23 cellular contexts compared by ENCODE assay signal in the genomic region with DNA sequence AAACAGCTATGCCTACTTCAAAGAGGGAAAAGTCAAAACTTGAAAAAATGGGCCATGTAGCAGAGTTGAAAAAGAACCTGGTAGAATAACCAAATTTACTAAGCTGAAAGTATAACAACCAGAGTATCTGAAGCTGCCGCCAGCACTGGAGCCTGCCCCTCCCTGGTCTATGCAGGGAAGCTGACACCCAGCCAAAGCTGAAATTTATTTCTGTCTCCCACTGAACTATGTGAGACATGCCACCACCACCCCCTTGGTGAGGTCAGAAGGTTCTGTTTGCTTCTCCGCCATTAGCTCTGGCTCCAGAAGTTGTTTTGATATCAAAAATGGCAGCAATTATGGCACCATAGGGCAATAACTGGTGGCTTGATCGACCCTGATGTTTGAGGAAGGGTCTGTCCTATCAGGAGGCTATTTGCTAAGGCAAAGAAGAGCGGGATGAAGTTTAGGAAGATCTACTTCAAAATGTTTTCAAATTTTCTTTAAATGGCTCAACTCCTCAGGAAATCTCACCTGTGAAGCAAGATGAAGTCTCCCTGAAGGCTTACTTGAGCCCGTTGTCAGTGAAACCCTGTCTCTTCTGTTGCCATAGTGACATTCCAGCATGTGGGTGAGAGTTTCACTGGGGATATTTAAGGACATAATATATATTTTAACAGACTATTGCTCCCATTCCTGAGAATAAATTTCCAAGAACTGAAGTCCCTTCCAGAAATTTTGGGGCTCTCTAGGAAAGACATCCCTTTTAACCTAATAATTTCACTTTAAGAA.
DNase-seq lines count a peak whose midpoint lies in the region; ATAC-seq and TF ChIP-seq lines count a peak whose summit lies in the region.
"Had no signal": no experiment of that assay in that cellular context is flagged by ENCODE, and none has a peak within 500 bp of the region (broad histone marks: within the 10 kb centered on the region; RNA-seq: fewer than 3 reads in every experiment).

No MANE protein-coding gene starts in this region.

- no peaks in the 10 kb centered on the region for H3K9me3 ChIP-seq in tibial artery
- H3K9me3 ChIP-seq: right lobe of liver had no signal

- DNase-seq in NCI-H146 (lab: John Stamatoyannopoulos, UW), result peak; percentile 52
- DNase-seq in NCI-H146 treated with DMSO at 0.1 percent for 48 hours (lab: John Stamatoyannopoulos, UW; ENCODE audit: unreplicated experiment), result no peak
- no peak for DNase-seq in coronary artery (ENCODE audit: low spot score)
- peak; percentile 73 for DNase-seq in myocyte (ENCODE audit: low read depth)
- DNase-seq in tibial artery, result peak in 1 of 2 donors; percentile 79
- DNase-seq in ureter (ENCODE audit: low spot score), result no peak
- DNase-seq in NCI-H1930 (lab: John Stamatoyannopoulos, UW), result no peak
- DNase-seq: activated CD4-positive, alpha-beta T cell treated with anti-CD3 and anti-CD28 coated beads for 36 hours; activated CD8-positive, alpha-beta memory T cell treated with anti-CD3 and anti-CD28 coated beads, Interleukin-2, amount 50 U/mL, for 48 hours; activated CD8-positive, alpha-beta T cell treated with anti-CD3 and anti-CD28 coated beads for 36 hours; activated naive CD4-positive, alpha-beta T cell treated with anti-CD3 and anti-CD28 coated beads, Interleukin-2, amount 50 U/mL, for 16 hours; CD4-positive, CD25-positive, alpha-beta regulatory T cell; GM23248; NCI-H1694; NCI-H2171 treated with DMSO at 0.1 percent for 48 hours; NCI-H510A treated with DMSO at 0.1 percent for 48 hours; PC-3; right lobe of liver; stimulated activated CD4-positive, alpha-beta T cell treated with anti-CD3 and anti-CD28 coated beads, Interleukin-4, amount 100 ng/mL, for 1 hour had no signal

- intact Hi-C loops in tibial artery (cut with DNase I; ENCODE audit: low total_unique reads), result no loop called here

- H3K27me3 ChIP-seq in tibial artery, result no peaks in the 10 kb centered on the region
- H3K27me3 ChIP-seq: neural progenitor cell, right lobe of liver had no signal

- peak overlapping the region; percentile 31 to 78 for H3K27ac ChIP-seq in coronary artery
- peak overlapping the region; percentile 39 to 67 for H3K27ac ChIP-seq in tibial artery
- H3K27ac ChIP-seq: GM23248, neural progenitor cell, right lobe of liver had no signal

- ATAC-seq in HG02798 (IDR thresholded peaks at IDR 0.05; ENCODE audit: poor library complexity, unreplicated experiment), result no peak
- ATAC-seq: activated CD4-positive, alpha-beta T cell treated with anti-CD3 and anti-CD28 coated beads for 36 hours; activated CD8-positive, alpha-beta T cell treated with anti-CD3 and anti-CD28 coated beads for 36 hours; activated T-helper 17 cell treated with anti-CD3 and anti-CD28 coated beads, Interleukin-2, amount 50 U/mL, for 72 hours; HepG2; PC-3 had no signal

- TF ChIP-seq CTCF in coronary artery (IDR thresholded peaks at IDR 0.05) (no peak), tibial artery (IDR thresholded peaks at IDR 0.05) (no peak)

- H3K4me3 ChIP-seq in coronary artery (no peak overlapping the region), tibial artery (no peak overlapping the region)
- H3K4me3 ChIP-seq: GM23248, neural progenitor cell, right lobe of liver had no signal

- no peaks in the 10 kb centered on the region for H3K36me3 ChIP-seq in tibial artery
- H3K36me3 ChIP-seq: neural progenitor cell, right lobe of liver had no signal

- peaks cover 0 to 60% (median 26%) of the 10 kb centered on the region in 4 donors for H3K4me1 ChIP-seq in tibial artery

Comparison
In these comparisons a context has a peak if more than half of its experiments do, and no peak if none do; other contexts are left out.
1. DNase-seq: peak in NCI-H146 (single experiment) and myocyte (single experiment); none in NCI-H146 treated with DMSO at 0.1 percent for 48 hours (single experiment), coronary artery (single experiment), ureter (single experiment) and NCI-H1930 (0 of 2).